21 cellular contexts compared by ENCODE assay signal in the genomic region with DNA sequence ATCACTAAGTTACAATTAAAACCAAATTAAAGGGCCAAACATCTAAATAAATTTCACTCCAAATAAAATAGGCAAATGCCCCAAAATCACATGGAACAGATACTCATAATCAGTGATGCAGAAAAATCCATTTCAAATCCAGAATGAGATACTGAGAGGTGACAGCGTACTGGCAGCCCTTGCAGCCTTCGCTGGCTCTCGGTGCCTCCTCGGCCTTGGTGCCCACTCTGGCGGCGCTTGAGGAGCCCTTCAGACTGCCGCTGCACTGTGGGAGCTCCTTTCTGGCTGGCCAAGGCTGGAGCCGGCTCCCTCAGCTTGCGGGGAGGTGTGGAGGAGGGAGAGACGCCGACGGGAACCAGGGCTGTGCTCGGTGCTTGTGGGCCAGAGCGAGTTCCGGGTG.
DNase-seq lines count a peak whose midpoint lies in the region; TF ChIP-seq lines count a peak whose summit lies in the region.
"Had no signal": no experiment of that assay in that cellular context is flagged by ENCODE, and none has a peak within 500 bp of the region (broad histone marks: within the 10 kb centered on the region; RNA-seq: fewer than 3 reads in every experiment).

No MANE protein-coding gene starts in this region.

- 93% methylated on average over 12 of the region's 15 CpGs for WGBS in mesenchymal stem cell

- no peak overlapping the region for H3K23ac ChIP-seq in mesenchymal stem cell (ENCODE audit: low read length in 2 of 2)

- H3K9me3 ChIP-seq in OCI-LY7 (ENCODE audit: low read length) (no peaks in the 10 kb centered on the region), mesenchymal stem cell (ENCODE audit: control insufficient read depth, low read length) (no peaks in the 10 kb centered on the region)
- H3K9me3 ChIP-seq: BE2C, BLaER1 had no signal

- H2AFZ ChIP-seq in OCI-LY7 (ENCODE audit: low read length) (no peak overlapping the region), mesenchymal stem cell (ENCODE audit: low read depth, low read length) (no peak overlapping the region)

- H2BK5ac ChIP-seq in mesenchymal stem cell (ENCODE audit: low read depth, low read length, poor library complexity, severe bottlenecking) = no peak overlapping the region

- no peaks in the 10 kb centered on the region for H3K27me3 Mint-ChIP-seq in activated naive CD4-positive, alpha-beta T cell treated with anti-CD3 and anti-CD28 coated beads, Interleukin-2, amount 10 ng/mL, durations not matched to agents 7 days and 5 days
- H3K27me3 Mint-ChIP-seq in activated CD4-positive, alpha-beta T cell treated with anti-CD3 and anti-CD28 coated beads, Interleukin-2, amount 10 ng/mL, durations not matched to agents 24 days and 14 days = no peaks in the 10 kb centered on the region
- H3K27me3 Mint-ChIP-seq: CD8-positive, alpha-beta memory T cell had no signal

- POLR2A ChIA-PET in OCI-LY7 (lab: Charles Lee) = no interaction called here

- no peak for TF ChIP-seq CTCF in OCI-LY7 (conservative IDR thresholded peaks at IDR 0.05; ENCODE audit: low read length)

- H3K27ac ChIP-seq in OCI-LY7 (ENCODE audit: low read depth, low read length, poor library complexity, severe bottlenecking) = no peak overlapping the region
- no peak overlapping the region for H3K27ac ChIP-seq in mesenchymal stem cell (ENCODE audit: low read length, poor library complexity, severe bottlenecking)
- H3K27ac ChIP-seq: BLaER1 had no signal

- peak; percentile 30 for DNase-seq in OCI-LY7 (ENCODE audit: low spot score)
- DNase-seq in cerebellar cortex (ENCODE audit: low spot score) = peak; percentile 77
- DNase-seq in mesenchymal stem cell = no peak
- DNase-seq in activated naive CD4-positive, alpha-beta T cell treated with anti-CD3 and anti-CD28 coated beads, Interleukin-2, amount 10 ng/mL, durations not matched to agents 7 days and 5 days = no peak
- DNase-seq in activated CD4-positive, alpha-beta T cell treated with anti-CD3 and anti-CD28 coated beads, Interleukin-2, amount 10 ng/mL, durations not matched to agents 24 days and 14 days = no peak
- DNase-seq: 8988T; ACHN; BE2C; CD4-positive, alpha-beta memory T cell; CD4-positive, CD25-positive, alpha-beta regulatory T cell; CD8-positive, alpha-beta memory T cell; COR-L47; DMS 273 treated with DMSO at 0.1 percent for 48 hours; DMS153; DMS53; DMS79; DND-41; EL; GF-D8 had no signal

- no peaks in the 10 kb centered on the region for H3K4me1 Mint-ChIP-seq in activated naive CD4-positive, alpha-beta T cell treated with anti-CD3 and anti-CD28 coated beads, Interleukin-2, amount 10 ng/mL, durations not matched to agents 7 days and 5 days
- no peaks in the 10 kb centered on the region for H3K4me1 Mint-ChIP-seq in activated CD4-positive, alpha-beta T cell treated with anti-CD3 and anti-CD28 coated beads, Interleukin-2, amount 10 ng/mL, durations not matched to agents 24 days and 14 days
- H3K4me1 Mint-ChIP-seq: CD14-positive monocyte; CD4-positive, alpha-beta memory T cell; CD4-positive, CD25-positive, alpha-beta regulatory T cell; CD8-positive, alpha-beta memory T cell had no signal

- no peaks in the 10 kb centered on the region for H3K27me3 ChIP-seq in mesenchymal stem cell (ENCODE audit: control insufficient read depth in 1 of 2, insufficient read depth in 1 of 2, low read length in 2 of 2)
- H3K27me3 ChIP-seq: BE2C, BLaER1 had no signal

- no peak overlapping the region for H3K27ac Mint-ChIP-seq in activated naive CD4-positive, alpha-beta T cell treated with anti-CD3 and anti-CD28 coated beads, Interleukin-2, amount 10 ng/mL, durations not matched to agents 7 days and 5 days
- H3K27ac Mint-ChIP-seq in activated CD4-positive, alpha-beta T cell treated with anti-CD3 and anti-CD28 coated beads, Interleukin-2, amount 10 ng/mL, durations not matched to agents 24 days and 14 days = no peak overlapping the region
- H3K27ac Mint-ChIP-seq: CD14-positive monocyte; CD4-positive, alpha-beta memory T cell; CD4-positive, CD25-positive, alpha-beta regulatory T cell; CD8-positive, alpha-beta memory T cell had no signal

- no TSS peak for BruUV-seq in OCI-LY7 (replicated peaks; lab: Mats Ljungman, UMichigan)

- no peak overlapping the region for H3K4ac ChIP-seq in mesenchymal stem cell (ENCODE audit: low read depth in 1 of 2, low read length in 2 of 2)

- H2BK120ac ChIP-seq in mesenchymal stem cell (ENCODE audit: low read depth, low read length) = no peak overlapping the region

- no peak overlapping the region for H3K18ac ChIP-seq in mesenchymal stem cell (ENCODE audit: low read depth in 1 of 2, low read length in 2 of 2)

- no peak overlapping the region for H2BK15ac ChIP-seq in mesenchymal stem cell (ENCODE audit: low read depth, poor library complexity, severe bottlenecking)

- no peaks in the 10 kb centered on the region for H4K20me1 ChIP-seq in OCI-LY7 (ENCODE audit: insufficient read depth, low read length)
- H4K20me1 ChIP-seq: BLaER1 had no signal

- H4K8ac ChIP-seq in mesenchymal stem cell (ENCODE audit: low read length) = no peak overlapping the region

- no peak overlapping the region for H3K9ac ChIP-seq in mesenchymal stem cell (ENCODE audit: low read length)
- H3K9ac ChIP-seq: BLaER1 had no signal

- no peak overlapping the region for H2BK12ac ChIP-seq in mesenchymal stem cell (ENCODE audit: low read length in 2 of 2)

- H3K36me3 Mint-ChIP-seq in activated naive CD4-positive, alpha-beta T cell treated with anti-CD3 and anti-CD28 coated beads, Interleukin-2, amount 10 ng/mL, durations not matched to agents 7 days and 5 days = no peaks in the 10 kb centered on the region
- no peaks in the 10 kb centered on the region for H3K36me3 Mint-ChIP-seq in activated CD4-positive, alpha-beta T cell treated with anti-CD3 and anti-CD28 coated beads, Interleukin-2, amount 10 ng/mL, durations not matched to agents 24 days and 14 days (ENCODE audit: low read depth)
- H3K36me3 Mint-ChIP-seq: CD14-positive monocyte; CD4-positive, alpha-beta memory T cell; CD4-positive, CD25-positive, alpha-beta regulatory T cell; CD8-positive, alpha-beta memory T cell had no signal

- no peak overlapping the region for H3K14ac ChIP-seq in mesenchymal stem cell (ENCODE audit: low read length in 2 of 2)

- no peak overlapping the region for H2AK5ac ChIP-seq in mesenchymal stem cell (ENCODE audit: low read length, severe bottlenecking)

- H3K36me3 ChIP-seq in OCI-LY7 (ENCODE audit: insufficient read depth, low read length) (no peaks in the 10 kb centered on the region), mesenchymal stem cell (ENCODE audit: control insufficient read depth in 1 of 2, insufficient read depth in 2 of 2, low read depth in 1 of 2, low read length in 2 of 2) (no peaks in the 10 kb centered on the region)
- H3K36me3 ChIP-seq: BE2C, BLaER1 had no signal

- H3K4me3 ChIP-seq in OCI-LY7 (ENCODE audit: low read depth, low read length, poor library complexity, severe bottlenecking) = no peak overlapping the region
- H3K4me3 ChIP-seq in mesenchymal stem cell (ENCODE audit: insufficient read depth in 1 of 2, low read depth in 1 of 2, low read length in 2 of 2) = no peak overlapping the region
- H3K4me3 ChIP-seq: BLaER1 had no signal

- H3K4me2 ChIP-seq in OCI-LY7 (ENCODE audit: low read length) (no peak overlapping the region), mesenchymal stem cell (ENCODE audit: low read length, poor library complexity, severe bottlenecking) (no peak overlapping the region)
- H3K4me2 ChIP-seq: BLaER1 had no signal

- H4K91ac ChIP-seq in mesenchymal stem cell (ENCODE audit: low read length) = no peak overlapping the region

- no peaks in the 10 kb centered on the region for H3K9me2 ChIP-seq in OCI-LY7 (ENCODE audit: insufficient read depth, low read length)

- CTCF ChIA-PET in OCI-LY7 (lab: Charles Lee; ENCODE audit: unreplicated experiment) = no interaction called here
- CTCF ChIA-PET in activated naive CD4-positive, alpha-beta T cell treated with anti-CD3 and anti-CD28 coated beads, Interleukin-2, amount 10 ng/mL, durations not matched to agents 7 days and 5 days (lab: Charles Lee) = no interaction called here

- H3K4me3 Mint-ChIP-seq in activated naive CD4-positive, alpha-beta T cell treated with anti-CD3 and anti-CD28 coated beads, Interleukin-2, amount 10 ng/mL, durations not matched to agents 7 days and 5 days = no peak overlapping the region
- no peak overlapping the region for H3K4me3 Mint-ChIP-seq in activated CD4-positive, alpha-beta T cell treated with anti-CD3 and anti-CD28 coated beads, Interleukin-2, amount 10 ng/mL, durations not matched to agents 24 days and 14 days
- H3K4me3 Mint-ChIP-seq: CD14-positive monocyte; CD4-positive, alpha-beta memory T cell; CD4-positive, CD25-positive, alpha-beta regulatory T cell; CD8-positive, alpha-beta memory T cell had no signal

- no peaks in the 10 kb centered on the region for H3K79me2 ChIP-seq in OCI-LY7 (ENCODE audit: insufficient read depth, low read depth, low read length)

- intact Hi-C loops in OCI-LY7 (cut with micrococcal nuclease; ENCODE audit: unreplicated experiment) = loop anchor here (5.0 kb wide), 1 partner anchor 40 kb away; no protein-coding TSS in a partner anchor
- intact Hi-C loops in activated CD4-positive, alpha-beta T cell treated with anti-CD3 and anti-CD28 coated beads, Interleukin-2, amount 10 ng/mL, durations not matched to agents 24 days and 14 days (cut with micrococcal nuclease) = no loop called here

- no peaks in the 10 kb centered on the region for H3K4me1 ChIP-seq in OCI-LY7 (ENCODE audit: insufficient read depth, low read length, poor library complexity, severe bottlenecking)
- H3K4me1 ChIP-seq in mesenchymal stem cell (ENCODE audit: control insufficient read depth, insufficient read depth, low read depth, low read length) = no peaks in the 10 kb centered on the region
- H3K4me1 ChIP-seq: BE2C, BLaER1 had no signal

- no peaks in the 10 kb centered on the region for H3K79me1 ChIP-seq in mesenchymal stem cell (replicated peaks; ENCODE audit: low read length, poor library complexity, severe bottlenecking)

- no peaks in the 10 kb centered on the region for H3K9me3 Mint-ChIP-seq in activated naive CD4-positive, alpha-beta T cell treated with anti-CD3 and anti-CD28 coated beads, Interleukin-2, amount 10 ng/mL, durations not matched to agents 7 days and 5 days
- H3K9me3 Mint-ChIP-seq in activated CD4-positive, alpha-beta T cell treated with anti-CD3 and anti-CD28 coated beads, Interleukin-2, amount 10 ng/mL, durations not matched to agents 24 days and 14 days = no peaks in the 10 kb centered on the region
- H3K9me3 Mint-ChIP-seq: CD4-positive, alpha-beta memory T cell; CD4-positive, CD25-positive, alpha-beta regulatory T cell; CD8-positive, alpha-beta memory T cell had no signal

Comparison
In these comparisons a context has a peak if more than half of its experiments do, and no peak if none do; other contexts are left out.
1. DNase-seq: peak in OCI-LY7 (single experiment) and cerebellar cortex (single experiment); none in mesenchymal stem cell (single experiment), activated naive CD4-positive, alpha-beta T cell treated with anti-CD3 and anti-CD28 coated beads, Interleukin-2, amount 10 ng/mL, durations not matched to agents 7 days and 5 days (single experiment) and activated CD4-positive, alpha-beta T cell treated with anti-CD3 and anti-CD28 coated beads, Interleukin-2, amount 10 ng/mL, durations not matched to agents 24 days and 14 days (single experiment).